18 cellular contexts compared by ENCODE assay signal in the genomic region with DNA sequence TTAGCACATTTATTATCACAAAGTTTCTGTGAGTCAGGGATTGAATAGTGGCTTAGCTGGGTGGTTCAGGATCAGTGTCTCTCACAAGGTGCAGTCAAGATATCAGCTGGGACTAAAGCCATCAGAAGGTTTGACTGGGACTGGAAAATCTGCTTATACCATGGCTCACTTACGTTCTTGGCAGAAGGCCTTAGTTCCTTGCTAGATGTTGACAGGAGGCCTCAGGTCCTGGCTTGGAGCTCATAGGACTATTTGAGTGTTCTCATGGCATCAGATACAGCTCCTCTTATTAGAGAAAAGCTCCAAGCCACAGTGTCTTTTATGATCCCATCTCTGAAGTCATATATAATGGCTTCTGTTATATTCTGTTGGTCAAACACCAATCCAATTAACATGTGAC.
"Had no signal": no experiment of that assay in that cellular context is flagged by ENCODE, and none has a peak within 500 bp of the region (broad histone marks: within the 10 kb centered on the region; RNA-seq: fewer than 3 reads in every experiment).

No MANE protein-coding gene starts in this region.

- H3K27me3 ChIP-seq: MG63, SJCRH30 had no signal

- H3K36me3 ChIP-seq: MG63, SJCRH30 had no signal

- H3K27ac ChIP-seq: RWPE1, SJCRH30 had no signal

- H3K4me2 ChIP-seq: SK-N-SH had no signal

- H3K9ac ChIP-seq: SK-N-SH had no signal

- H3K9me2 ChIP-seq: SK-N-SH had no signal

- ATAC-seq: Panc1, T-cell had no signal

- DNase-seq: KBM-7, MG63, NCI-H1092, NCI-H1105 treated with DMSO at 0.1 percent for 48 hours, NCI-H1417 treated with DMSO at 0.1 percent for 48 hours, NCI-H187, NCI-H2029, NCI-H2171 treated with DMSO at 0.1 percent for 48 hours, NCI-H345, NCI-H510A, NCI-H524 treated with DMSO at 0.1 percent for 48 hours, SHP77 treated with DMSO at 0.1 percent for 48 hours, SJCRH30, SK-N-SH, SW 1271, T-cell had no signal

- H3K4me3 ChIP-seq: MG63, SJCRH30 had no signal

- H3K4me1 ChIP-seq: SJCRH30 had no signal

- H3K9me3 ChIP-seq: MG63, SJCRH30, SK-N-SH had no signal
